Comparison of ENCODE assay signal across 8 cellular contexts in the genomic region with DNA sequence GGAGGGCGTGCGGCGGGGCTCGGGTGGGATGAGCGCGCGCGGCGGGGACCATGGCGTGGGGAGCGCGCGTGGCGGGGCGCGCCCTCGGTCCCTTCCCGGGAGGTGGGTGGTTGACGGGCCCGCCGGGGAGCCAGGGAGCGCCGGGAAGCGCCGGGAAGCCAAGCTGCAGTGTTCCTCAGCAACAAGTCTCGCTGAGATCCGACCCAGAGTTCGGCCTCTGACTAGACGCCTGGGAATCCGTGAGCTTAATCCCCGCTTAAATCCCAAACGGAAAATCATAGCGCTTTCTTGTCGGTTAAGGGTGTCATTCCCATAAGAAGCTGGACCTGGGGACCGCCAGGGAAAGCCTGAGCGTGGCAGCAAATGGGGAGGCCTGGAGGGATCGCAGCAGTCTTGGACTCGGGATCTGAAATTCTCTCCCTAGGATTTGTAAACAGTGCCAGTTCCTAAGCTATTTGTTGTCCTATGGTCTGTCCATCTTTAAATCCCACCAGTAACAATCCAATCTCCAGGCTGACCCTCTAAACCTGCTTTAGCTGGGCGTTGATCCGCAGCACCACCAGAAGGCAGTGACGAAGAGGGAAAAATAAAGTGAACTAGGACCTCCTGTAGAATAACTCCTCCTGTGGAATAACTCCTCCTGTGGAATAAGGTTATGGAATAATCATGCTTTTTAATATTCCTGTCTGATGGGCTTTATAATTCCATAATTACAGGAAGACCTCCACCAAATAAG. TPM values are rescaled to one million over a fixed set of nuclear protein-coding genes. Genes with fewer than 3 reads are reported as not detected.
DNase-seq lines count a peak whose midpoint lies in the region; ATAC-seq and TF ChIP-seq lines count a peak whose summit lies in the region.

No MANE protein-coding gene starts in this region.

- ATAC-seq in gastroesophageal sphincter: no peak
- ATAC-seq in omental fat pad (ENCODE audit: low FRiP score): peak; percentile 46

- no peak for TF ChIP-seq EP300 in gastroesophageal sphincter (IDR thresholded peaks at IDR 0.05)

- H3K27ac Mint-ChIP-seq in activated naive CD4-positive, alpha-beta T cell treated with anti-CD3 and anti-CD28 coated beads for 36 hours: peak overlapping the region; percentile 51
- H3K27ac Mint-ChIP-seq in activated CD4-positive, alpha-beta memory T cell treated with anti-CD3 and anti-CD28 coated beads for 36 hours: no peak overlapping the region

- H3K4me1 Mint-ChIP-seq in activated naive CD4-positive, alpha-beta T cell treated with anti-CD3 and anti-CD28 coated beads for 36 hours (ENCODE audit: low read depth): peaks cover 30% of the 10 kb centered on the region
- peaks cover 25% of the 10 kb centered on the region for H3K4me1 Mint-ChIP-seq in activated CD4-positive, alpha-beta memory T cell treated with anti-CD3 and anti-CD28 coated beads for 36 hours (ENCODE audit: low read depth)

- POLR2A ChIA-PET in activated CD4-positive, alpha-beta memory T cell treated with anti-CD3 and anti-CD28 coated beads for 36 hours (lab: Charles Lee): no interaction called here

- TF ChIP-seq POLR2A in gastroesophageal sphincter (IDR thresholded peaks at IDR 0.05): no peak

- TF ChIP-seq CTCF in gastroesophageal sphincter (IDR thresholded peaks at IDR 0.05): no peak
- TF ChIP-seq CTCF in omental fat pad (IDR thresholded peaks at IDR 0.05): no peak

- no peaks in the 10 kb centered on the region for H3K9me3 Mint-ChIP-seq in activated naive CD4-positive, alpha-beta T cell treated with anti-CD3 and anti-CD28 coated beads for 36 hours
- H3K9me3 Mint-ChIP-seq in activated CD4-positive, alpha-beta memory T cell treated with anti-CD3 and anti-CD28 coated beads for 36 hours: no peaks in the 10 kb centered on the region

- peak overlapping the region; percentile 73 for H3K27ac ChIP-seq in KOPT-K1 (ENCODE audit: low read depth, low read length, poor library complexity, severe bottlenecking)
- peak overlapping the region; percentile 86 to 97 (median 95) for H3K27ac ChIP-seq in gastroesophageal sphincter

- H3K4me3 ChIP-seq in gastroesophageal sphincter: peak overlapping the region; percentile 82 to 84

- intact Hi-C loops in activated naive CD4-positive, alpha-beta T cell treated with anti-CD3 and anti-CD28 coated beads for 36 hours (cut with micrococcal nuclease): loop anchor here (1.0 to 10.0 kb wide), 5 partner anchors 49 to 587 kb away; a partner anchor contains a TSS
- intact Hi-C loops in activated CD4-positive, alpha-beta memory T cell treated with anti-CD3 and anti-CD28 coated beads for 36 hours (cut with micrococcal nuclease): loop anchor here (1.0 to 5.0 kb wide), 4 partner anchors 49 to 1713 kb away; a partner anchor contains a TSS

- H3K4me1 ChIP-seq in gastroesophageal sphincter: peaks cover 0 to 25% (median 0%) of the 10 kb centered on the region in 3 donors

- peak overlapping the region; percentile 79 for H3K4me3 Mint-ChIP-seq in activated naive CD4-positive, alpha-beta T cell treated with anti-CD3 and anti-CD28 coated beads for 36 hours
- H3K4me3 Mint-ChIP-seq in activated CD4-positive, alpha-beta memory T cell treated with anti-CD3 and anti-CD28 coated beads for 36 hours: peak overlapping the region; percentile 75

- 0 to 1% methylated on average over 3 to 11 of the region's 41 CpGs for WGBS in gastroesophageal sphincter (ENCODE audit: low coverage in 1 of 2), 2 donors

- H3K9me3 ChIP-seq in KOPT-K1 (ENCODE audit: insufficient read depth, low read length, poor library complexity, severe bottlenecking): no peaks in the 10 kb centered on the region
- no peaks in the 10 kb centered on the region for H3K9me3 ChIP-seq in gastroesophageal sphincter

- no peaks in the 10 kb centered on the region for H3K36me3 ChIP-seq in KOPT-K1 (ENCODE audit: insufficient read depth, low read length)
- no peaks in the 10 kb centered on the region for H3K36me3 ChIP-seq in gastroesophageal sphincter

- H3K36me3 Mint-ChIP-seq in activated naive CD4-positive, alpha-beta T cell treated with anti-CD3 and anti-CD28 coated beads for 36 hours (ENCODE audit: low read depth): peaks cover 5% of the 10 kb centered on the region
- no peaks in the 10 kb centered on the region for H3K36me3 Mint-ChIP-seq in activated CD4-positive, alpha-beta memory T cell treated with anti-CD3 and anti-CD28 coated beads for 36 hours

- H3K27me3 ChIP-seq in gastroesophageal sphincter: no peaks in the 10 kb centered on the region

- CTCF ChIA-PET in activated naive CD4-positive, alpha-beta T cell treated with anti-CD3 and anti-CD28 coated beads for 36 hours (lab: Charles Lee): interaction anchor here (0.6 to 1.5 kb wide), 5 partner anchors 9 to 346 kb away, joined by 3 read pairs; no protein-coding TSS in a partner anchor
- CTCF ChIA-PET in activated CD4-positive, alpha-beta memory T cell treated with anti-CD3 and anti-CD28 coated beads for 36 hours (lab: Charles Lee): interaction anchor here (0.6 to 1.6 kb wide), 7 partner anchors 9 to 252 kb away, joined by 3 to 5 read pairs (median 4); no protein-coding TSS in a partner anchor

- DNase-seq in activated naive CD4-positive, alpha-beta T cell treated with anti-CD3 and anti-CD28 coated beads for 36 hours: no peak
- no peak for DNase-seq in activated naive CD4-positive, alpha-beta T cell treated with Interleukin-2 at 50 U/mL for 16 hours
- no peak for DNase-seq in activated CD4-positive, alpha-beta memory T cell treated with anti-CD3 and anti-CD28 coated beads for 36 hours
- DNase-seq in omental fat pad (ENCODE audit: low spot score) (no peak), NCI-H1048 (lab: John Stamatoyannopoulos, UW) (no peak), AG08396 (ENCODE audit: low spot score) (no peak)

- peaks cover 11% of the 10 kb centered on the region for H3K27me3 Mint-ChIP-seq in activated naive CD4-positive, alpha-beta T cell treated with anti-CD3 and anti-CD28 coated beads for 36 hours (ENCODE audit: low read depth)
- peaks cover 12% of the 10 kb centered on the region for H3K27me3 Mint-ChIP-seq in activated CD4-positive, alpha-beta memory T cell treated with anti-CD3 and anti-CD28 coated beads for 36 hours

RNA-seq across cellular contexts. Expression of a gene that starts 0.6 kb away (rescaled TPM):
- 10 to 100 TPM; 29.1 to 32.2 TPM for total RNA-seq in activated naive CD4-positive, alpha-beta T cell treated with anti-CD3 and anti-CD28 coated beads for 36 hours
- 10 to 100 TPM; 18.5 to 18.7 TPM for total RNA-seq in activated CD4-positive, alpha-beta memory T cell treated with anti-CD3 and anti-CD28 coated beads for 36 hours
- total RNA-seq in gastroesophageal sphincter (10 to 100 TPM; 26.8 to 43.9 (median 40.0) TPM), omental fat pad (10 to 100 TPM in 3 of 4 donors, 1 to 10 TPM in 1; 9.5 to 40.5 (median 15.6) TPM)
